In the genomic region with DNA sequence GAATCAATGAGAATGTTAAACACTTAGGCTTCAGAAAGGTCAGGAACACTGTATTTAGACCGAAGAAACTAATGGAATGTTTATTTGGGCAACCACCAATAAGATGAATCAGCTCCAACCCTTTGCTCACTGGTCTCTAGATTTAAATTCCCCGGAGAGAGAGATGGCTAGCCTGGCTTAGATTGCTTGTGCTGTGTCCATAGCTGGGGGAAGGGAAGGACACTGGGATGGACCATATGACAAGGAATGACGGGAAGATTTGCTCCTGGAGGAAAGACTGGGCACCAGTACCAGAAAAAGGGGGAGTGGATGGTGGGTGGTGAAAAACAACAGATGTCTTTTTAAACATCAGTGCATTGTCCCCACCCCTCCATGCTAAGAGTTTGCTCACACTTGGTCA, we compare ENCODE assay signal across 13 cellular contexts.
DNase-seq lines count a peak whose midpoint lies in the region; ATAC-seq, FAIRE-seq and TF ChIP-seq lines count a peak whose summit lies in the region.
"Had no signal": no experiment of that assay in that cellular context is flagged by ENCODE, and none has a peak within 500 bp of the region (broad histone marks: within the 10 kb centered on the region; RNA-seq: fewer than 3 reads in every experiment).

No MANE protein-coding gene starts in this region.

- H2BK15ac ChIP-seq in H1 (ENCODE audit: low read length): no peak overlapping the region

- no peak overlapping the region for H2BK20ac ChIP-seq in H1 (ENCODE audit: low read length)

- H3K4me2 ChIP-seq in H1 (ENCODE audit: insufficient read depth in 1 of 2, low read depth in 2 of 2, low read length in 2 of 2): no peak overlapping the region

- POLR2A ChIA-PET in H1 (lab: Charles Lee; ENCODE audit: partially characterized antibody): no interaction called here
- POLR2A ChIA-PET in activated CD8-positive, alpha-beta T cell treated with anti-CD3 and anti-CD28 coated beads, Interleukin-2, amount 10 ng/mL, durations not matched to agents 7 days and 5 days (lab: Charles Lee): no interaction called here

- H3K4me3 ChIP-seq in H1 (ENCODE audit: extremely low read depth in 1 of 4, insufficient read depth in 2 of 4, low read depth in 3 of 4, low read length in 4 of 4): no peak overlapping the region

- H3K9me3 ChIP-seq in H1 (ENCODE audit: insufficient read depth in 2 of 2, low read depth in 1 of 2, low read length in 1 of 2): no peaks in the 10 kb centered on the region

- TF ChIP-seq CTCF in H1 (IDR thresholded peaks at IDR 0.05; ENCODE audit: control extremely low read depth in 1 of 3, insufficient read depth in 1 of 3, low read depth in 1 of 3, low read length in 3 of 3): no peak

- 91% methylated on average over 3 of the region's 3 CpGs; no CpG with 5 or more reads in 1 of the 2 experiments for whole genome bisulfite sequencing in H1 (ENCODE audit: extremely low coverage in 1 of 2, insufficient coverage in 1 of 2, insufficient read length in 1 of 2, insufficient replicate concordance in 2 of 2, low coverage in 1 of 2, low lambda C conversion rate in 2 of 2, missing lambda C conversion rate in 1 of 2), 2 experiments

- no peaks in the 10 kb centered on the region for H3K9me3 Mint-ChIP-seq in activated CD8-positive, alpha-beta T cell treated with anti-CD3 and anti-CD28 coated beads, Interleukin-2, amount 10 ng/mL, durations not matched to agents 7 days and 5 days (ENCODE audit: insufficient read depth)
- H3K9me3 Mint-ChIP-seq: brain had no signal

- H2AK5ac ChIP-seq in H1 (ENCODE audit: low read depth, low read length): no peak overlapping the region

- no peaks in the 10 kb centered on the region for H3K36me3 Mint-ChIP-seq in activated CD8-positive, alpha-beta T cell treated with anti-CD3 and anti-CD28 coated beads, Interleukin-2, amount 10 ng/mL, durations not matched to agents 7 days and 5 days (ENCODE audit: low read depth)
- H3K36me3 Mint-ChIP-seq: brain; CD4-positive, alpha-beta memory T cell had no signal

- CTCF ChIA-PET in H1 (lab: Charles Lee; ENCODE audit: partially characterized antibody): no interaction called here
- CTCF ChIA-PET in activated CD8-positive, alpha-beta T cell treated with anti-CD3 and anti-CD28 coated beads, Interleukin-2, amount 10 ng/mL, durations not matched to agents 7 days and 5 days (lab: Charles Lee): no interaction called here

- no peak overlapping the region for H2BK120ac ChIP-seq in H1 (replicated peaks; ENCODE audit: low read depth, low read length)

- no peak overlapping the region for H4K91ac ChIP-seq in H1 (replicated peaks; ENCODE audit: insufficient read length, low read length)

- no peaks in the 10 kb centered on the region for H4K20me1 ChIP-seq in H1 (replicated peaks in 1 of 2; ENCODE audit: control insufficient read depth in 1 of 2, insufficient read depth in 2 of 2, low read length in 2 of 2)

- no peak for ATAC-seq in activated CD8-positive, alpha-beta T cell treated with anti-CD3 and anti-CD28 coated beads, Interleukin-2, amount 10 ng/mL, durations not matched to agents 7 days and 5 days
- ATAC-seq in GM19397 (IDR thresholded peaks at IDR 0.05; ENCODE audit: unreplicated experiment): no peak
- ATAC-seq: activated T-cell treated with anti-CD3 and anti-CD28 coated beads, Interleukin-2, amount 50 U/mL, for 72 hours had no signal

- H3K9ac ChIP-seq in H1 (replicated peaks in 1 of 4; ENCODE audit: extremely low read depth in 1 of 4, low read depth in 3 of 4, low read length in 3 of 4): no peak overlapping the region

- H3K4me1 Mint-ChIP-seq in activated CD8-positive, alpha-beta T cell treated with anti-CD3 and anti-CD28 coated beads, Interleukin-2, amount 10 ng/mL, durations not matched to agents 7 days and 5 days (ENCODE audit: low read depth): no peaks in the 10 kb centered on the region
- H3K4me1 Mint-ChIP-seq: CD4-positive, alpha-beta memory T cell had no signal

- H3K27ac ChIP-seq in H1 (ENCODE audit: low read depth, low read length): no peak overlapping the region

- no peaks in the 10 kb centered on the region for H3K79me1 ChIP-seq in H1 (ENCODE audit: low read depth, low read length)

- H2BK5ac ChIP-seq in H1 (ENCODE audit: low read depth, low read length): no peak overlapping the region

- no peak overlapping the region for H3K23ac ChIP-seq in H1 (ENCODE audit: insufficient read length)

- no peak for TF ChIP-seq EP300 in H1 (IDR thresholded peaks at IDR 0.05; ENCODE audit: borderline replicate concordance in 1 of 2, low read depth in 2 of 2, low read length in 2 of 2)

- no peak overlapping the region for H3K4ac ChIP-seq in H1 (replicated peaks; ENCODE audit: insufficient read length, low read depth, low read length)

- no peak overlapping the region for H3K18ac ChIP-seq in H1 (ENCODE audit: extremely low read depth, low read length)

- H4K8ac ChIP-seq in H1 (ENCODE audit: extremely low read depth, insufficient read depth, low read length): no peak overlapping the region

- in situ Hi-C loops in G401 (cut with HindIII; ENCODE audit: low sequenced_read_pairs): no loop called here

- TF ChIP-seq POLR2A in H1 (IDR thresholded peaks at IDR 0.05; ENCODE audit: control extremely low read depth in 1 of 2, low read depth in 2 of 2, low read length in 2 of 2): no peak

- H2AFZ ChIP-seq in H1 (ENCODE audit: low read length): 0 out of 2 replicates have a peak overlapping the region, but pooled peaks have one; percentile 72

- H3K14ac ChIP-seq in H1 (ENCODE audit: insufficient read length): no peak overlapping the region

- H3K79me2 ChIP-seq in H1 (ENCODE audit: control insufficient read depth in 1 of 2, insufficient read depth in 2 of 2, low read length in 2 of 2): no peaks in the 10 kb centered on the region

- no peaks in the 10 kb centered on the region for H3K27me3 Mint-ChIP-seq in activated CD8-positive, alpha-beta T cell treated with anti-CD3 and anti-CD28 coated beads, Interleukin-2, amount 10 ng/mL, durations not matched to agents 7 days and 5 days (ENCODE audit: low read depth)

- H3K56ac ChIP-seq in H1 (replicated peaks; ENCODE audit: insufficient read length, low read depth, low read length): no peak overlapping the region

- H3K4me1 ChIP-seq in H1 (replicated peaks in 1 of 4; ENCODE audit: control insufficient read depth in 3 of 4, insufficient read depth in 4 of 4, low read length in 3 of 4): no peaks in the 10 kb centered on the region

- no peak for FAIRE-seq in H1 (lab: Jason Lieb, UNC)

- no peak for TF ChIP-seq RAD21 in H1 (IDR thresholded peaks at IDR 0.05 in 1 of 2, conservative IDR thresholded peaks at IDR 0.05 in 1 of 2; ENCODE audit: low read depth in 2 of 2, low read length in 2 of 2)

- H2BK12ac ChIP-seq in H1 (ENCODE audit: low read depth, low read length): no peak overlapping the region

- H3K4me3 Mint-ChIP-seq in activated CD8-positive, alpha-beta T cell treated with anti-CD3 and anti-CD28 coated beads, Interleukin-2, amount 10 ng/mL, durations not matched to agents 7 days and 5 days: no peak overlapping the region
- H3K4me3 Mint-ChIP-seq: activated T-cell treated with anti-CD3 and anti-CD28 coated beads, Interleukin-2, amount 50 U/mL, for 72 hours; brain; CD4-positive, alpha-beta memory T cell had no signal

- no peak overlapping the region for H4K5ac ChIP-seq in H1 (ENCODE audit: insufficient read length, low read depth, low read length)

- DNase-seq in AG20443 (ENCODE audit: low spot score) (peak; percentile 66), HT1080 (ENCODE audit: low read depth) (peak; percentile 54), H1 (ENCODE audit: low read depth in 1 of 2, low spot score in 2 of 2) (no peak), myocyte (ENCODE audit: low read depth) (peak; percentile 64), G401 (ENCODE audit: low spot score) (no peak), NCI-H2107 treated with DMSO at 0.1 percent for 48 hours (lab: John Stamatoyannopoulos, UW; ENCODE audit: unreplicated experiment) (no peak)
- no peak for DNase-seq in activated CD8-positive, alpha-beta T cell treated with anti-CD3 and anti-CD28 coated beads, Interleukin-2, amount 10 ng/mL, durations not matched to agents 7 days and 5 days
- DNase-seq: activated CD4-positive, alpha-beta T cell treated with anti-CD3 and anti-CD28 coated beads for 1 hour; activated T-cell treated with anti-CD3 and anti-CD28 coated beads, Interleukin-2, amount 50 U/mL, for 72 hours; CD4-positive, alpha-beta memory T cell; retina had no signal

- no peaks in the 10 kb centered on the region for H3K27me3 ChIP-seq in H1 (replicated peaks in 1 of 4; ENCODE audit: control insufficient read depth in 3 of 4, extremely low read depth in 1 of 4, insufficient read depth in 3 of 4, low read length in 3 of 4)

- H3K27ac Mint-ChIP-seq in activated CD8-positive, alpha-beta T cell treated with anti-CD3 and anti-CD28 coated beads, Interleukin-2, amount 10 ng/mL, durations not matched to agents 7 days and 5 days: no peak overlapping the region
- H3K27ac Mint-ChIP-seq: activated T-cell treated with anti-CD3 and anti-CD28 coated beads, Interleukin-2, amount 50 U/mL, for 72 hours; CD4-positive, alpha-beta memory T cell had no signal

- H3K23me2 ChIP-seq in H1 (ENCODE audit: low read depth, low read length): no peaks in the 10 kb centered on the region

- H3K36me3 ChIP-seq in H1 (ENCODE audit: control insufficient read depth in 2 of 4, insufficient read depth in 4 of 4, low read length in 3 of 4): no peaks in the 10 kb centered on the region

TF ChIP-seq in H1, 55 proteins besides CTCF, POLR2A, EP300 and RAD21:
- TF ChIP-seq, protein P1, sequence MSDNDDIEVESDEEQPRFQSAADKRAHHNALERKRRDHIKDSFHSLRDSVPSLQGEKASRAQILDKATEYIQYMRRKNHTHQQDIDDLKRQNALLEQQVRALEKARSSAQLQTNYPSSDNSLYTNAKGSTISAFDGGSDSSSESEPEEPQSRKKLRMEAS (IDR thresholded peaks at IDR 0.05): no peak
- no peak for TF ChIP-seq HDAC6 (IDR thresholded peaks at IDR 0.05; ENCODE audit: low read depth, low read length)
- no peak for TF ChIP-seq RBBP5 (IDR thresholded peaks at IDR 0.05; ENCODE audit: borderline replicate concordance, low read depth, low read length)
- no peak for TF ChIP-seq CBX5 (IDR thresholded peaks at IDR 0.05; ENCODE audit: low read depth, low read length)
- TF ChIP-seq, protein P2, sequence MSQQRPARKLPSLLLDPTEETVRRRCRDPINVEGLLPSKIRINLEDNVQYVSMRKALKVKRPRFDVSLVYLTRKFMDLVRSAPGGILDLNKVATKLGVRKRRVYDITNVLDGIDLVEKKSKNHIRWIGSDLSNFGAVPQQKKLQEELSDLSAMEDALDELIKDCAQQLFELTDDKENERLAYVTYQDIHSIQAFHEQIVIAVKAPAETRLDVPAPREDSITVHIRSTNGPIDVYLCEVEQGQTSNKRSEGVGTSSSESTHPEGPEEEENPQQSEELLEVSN (IDR thresholded peaks at IDR 0.05): no peak
- no peak for TF ChIP-seq BCL11A (IDR thresholded peaks at IDR 0.05; ENCODE audit: low read depth in 2 of 2, low read length in 2 of 2)
- no peak for TF ChIP-seq SP1 (IDR thresholded peaks at IDR 0.05; ENCODE audit: low read depth, low read length)
- TF ChIP-seq CREB1 (IDR thresholded peaks at IDR 0.05): no peak
- no peak for TF ChIP-seq EGR1 (IDR thresholded peaks at IDR 0.05; ENCODE audit: borderline replicate concordance, low read depth, low read length)
- TF ChIP-seq CBX8 (IDR thresholded peaks at IDR 0.05; ENCODE audit: borderline replicate concordance, low read depth, low read length): no peak
- TF ChIP-seq JUND (IDR thresholded peaks at IDR 0.05; ENCODE audit: low read length): no peak
TF ChIP-seq in H1: peak in this region for 0.

Comparison
In these comparisons a context has a peak if more than half of its experiments do, and no peak if none do; other contexts are left out.
1. DNase-seq: peak in AG20443 (single experiment), HT1080 (single experiment) and myocyte (single experiment); none in H1 (0 of 2), activated CD8-positive, alpha-beta T cell treated with anti-CD3 and anti-CD28 coated beads, Interleukin-2, amount 10 ng/mL, durations not matched to agents 7 days and 5 days (single experiment), G401 (single experiment) and NCI-H2107 treated with DMSO at 0.1 percent for 48 hours (single experiment).